In the genomic region with DNA sequence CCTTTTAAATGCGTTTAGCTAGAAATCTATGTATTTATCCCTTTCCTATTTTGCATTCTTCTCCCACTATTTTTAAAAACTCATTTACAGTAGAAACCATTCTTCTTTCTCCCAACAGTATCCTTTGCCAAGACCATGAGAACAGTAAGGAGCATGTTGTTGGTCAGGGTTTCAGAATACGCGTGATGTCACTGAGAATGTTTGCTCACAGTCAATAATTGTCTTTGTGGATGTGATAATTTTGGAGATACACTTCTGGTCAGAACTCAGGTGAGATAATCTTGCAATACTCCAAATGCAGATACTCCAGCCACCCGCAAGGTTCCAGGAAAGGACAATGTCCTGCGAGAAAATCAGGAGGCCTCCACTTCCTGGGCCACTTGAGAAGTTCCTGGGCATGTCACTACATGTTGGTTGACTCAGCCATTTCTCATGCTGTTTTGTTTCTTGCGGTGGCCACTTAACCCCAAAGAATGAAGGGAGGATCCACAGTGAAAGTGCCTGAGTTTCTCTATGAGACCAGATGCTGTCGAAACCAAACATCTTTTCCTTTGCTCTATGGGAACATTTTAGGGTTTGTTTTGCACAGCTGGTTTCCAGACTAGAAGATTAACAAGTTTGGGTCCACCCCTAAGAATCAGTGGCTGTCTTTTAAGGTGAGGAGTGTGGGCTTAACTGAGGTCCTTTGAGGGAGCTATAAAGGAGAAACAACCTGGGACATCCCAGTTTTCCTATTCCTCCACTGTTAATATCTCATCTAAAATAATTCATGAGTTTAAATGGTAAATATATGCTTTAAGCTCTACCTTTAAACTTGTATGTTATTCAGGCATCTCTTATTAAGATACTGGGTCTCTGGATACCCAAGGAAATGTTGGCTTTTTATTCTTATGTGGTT, we compare ENCODE assay signal across 1 cellular context.
TF ChIP-seq lines count a peak whose summit lies in the region.

No MANE protein-coding gene starts in this region.

TF ChIP-seq in HCT116, 20 proteins besides CTCF, POLR2A, EP300 and RAD21 (continued from another document):
- TF ChIP-seq, protein P1, sequence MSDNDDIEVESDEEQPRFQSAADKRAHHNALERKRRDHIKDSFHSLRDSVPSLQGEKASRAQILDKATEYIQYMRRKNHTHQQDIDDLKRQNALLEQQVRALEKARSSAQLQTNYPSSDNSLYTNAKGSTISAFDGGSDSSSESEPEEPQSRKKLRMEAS (IDR thresholded peaks at IDR 0.05), result peak; percentile 45
- no peak for TF ChIP-seq ZFX (IDR thresholded peaks at IDR 0.05)
- no peak for TF ChIP-seq EZH2 (IDR thresholded peaks at IDR 0.05)
- TF ChIP-seq FOSL1 (IDR thresholded peaks at IDR 0.05; ENCODE audit: low read depth), result peak; percentile 94
- peak; percentile 56 for TF ChIP-seq POLR2AphosphoS5 (IDR thresholded peaks at IDR 0.05; ENCODE audit: low read depth, low read length)
- TF ChIP-seq, protein P2, sequence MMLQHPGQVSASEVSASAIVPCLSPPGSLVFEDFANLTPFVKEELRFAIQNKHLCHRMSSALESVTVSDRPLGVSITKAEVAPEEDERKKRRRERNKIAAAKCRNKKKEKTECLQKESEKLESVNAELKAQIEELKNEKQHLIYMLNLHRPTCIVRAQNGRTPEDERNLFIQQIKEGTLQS (IDR thresholded peaks at IDR 0.05), result no peak
- peak; percentile 44 for TF ChIP-seq ELF1 (IDR thresholded peaks at IDR 0.05; ENCODE audit: borderline replicate concordance, low read depth)
- TF ChIP-seq CBX3 (IDR thresholded peaks at IDR 0.05; ENCODE audit: low read depth), result peak; percentile 81
- peak; percentile 43; the same call in 1 of the 2 replicates for TF ChIP-seq CEBPB (IDR thresholded peaks at IDR 0.05; ENCODE audit: low read depth)
- no peak; the same call in 1 of the 2 replicates for TF ChIP-seq SIN3A (IDR thresholded peaks at IDR 0.05; ENCODE audit: low read depth)
- TF ChIP-seq JUND (IDR thresholded peaks at IDR 0.05), result peak; percentile 90
